27 cellular contexts compared by ENCODE assay signal in the genomic region with DNA sequence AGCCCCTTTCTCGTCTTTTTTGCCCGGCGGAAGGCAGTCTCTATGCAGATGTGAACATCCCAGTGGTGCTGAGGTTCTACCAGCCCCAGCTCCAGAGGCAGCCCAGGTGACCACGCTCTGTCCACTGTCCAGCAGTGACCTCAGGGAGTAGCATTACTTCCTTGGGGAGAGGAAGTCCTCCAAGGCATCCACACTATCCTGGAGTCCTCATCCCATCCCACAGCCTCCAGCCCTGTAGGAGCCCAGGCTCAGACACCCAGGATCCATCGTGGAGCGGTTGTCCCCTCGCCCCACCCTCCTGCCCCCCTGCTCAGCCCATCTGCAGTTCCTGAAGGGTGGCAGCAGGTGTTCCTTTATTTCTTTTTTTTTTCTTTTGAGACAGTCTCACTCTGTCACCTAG.
"Had no signal": no experiment of that assay in that cellular context is flagged by ENCODE, and none has a peak within 500 bp of the region (broad histone marks: within the 10 kb centered on the region; RNA-seq: fewer than 3 reads in every experiment).

No MANE protein-coding gene starts in this region.

- H3K4me3 ChIP-seq: neural progenitor cell, ovary, psoas muscle, right lobe of liver, sigmoid colon, suprapubic skin, testis, tibial artery, transverse colon, upper lobe of left lung, vagina had no signal

- DNase-seq: naive thymus-derived CD4-positive, alpha-beta T cell; occipital lobe; ovary; posterior cingulate gyrus; psoas muscle; right cardiac atrium; sigmoid colon; small intestine; stimulated activated CD4-positive, alpha-beta T cell treated with anti-CD3 and anti-CD28 coated beads, Interleukin-12 subunit alpha, Interleukin-12 subunit beta, amount 100 ng/mL, for 4 hours; stimulated activated CD4-positive, alpha-beta T cell treated with anti-CD3 and anti-CD28 coated beads, Interleukin-1b, Interleukin-23, amount 100 ng/mL, for 48 hours; stimulated activated CD4-positive, alpha-beta T cell treated with anti-CD3 and anti-CD28 coated beads, Interleukin-4, amount 100 ng/mL, for 1 hour; stimulated activated CD4-positive, alpha-beta T cell treated with anti-CD3 and anti-CD28 coated beads, Interleukin-4, amount 100 ng/mL, for 4 hours; stimulated activated CD8-positive, alpha-beta memory T cell treated with anti-CD3 and anti-CD28 coated beads, Interleukin-4, amount 100 ng/mL, for 48 hours; stimulated activated naive CD4-positive, alpha-beta T cell; stimulated activated naive CD8-positive, alpha-beta T cell treated with anti-CD3 and anti-CD28 coated beads, Interleukin-15, amount 100 ng/mL, for 72 hours; stimulated activated naive CD8-positive, alpha-beta T cell treated with anti-CD3 and anti-CD28 coated beads, Interleukin-15, Interleukin-2, amounts not matched to agents 100 U/mL and 50 U/mL, for 24 hours; substantia nigra; testis; transverse colon had no signal

- ATAC-seq: naive thymus-derived CD4-positive, alpha-beta T cell; psoas muscle; right cardiac atrium; stimulated activated memory B cell treated with anti-CD40 and anti-IgM and Interleukin-4, amounts not matched to agents 10 μg/mL and 1 μg/mL and 100 μg/mL, for 72 hours; stimulated activated naive CD8-positive, alpha-beta T cell treated with anti-CD3 and anti-CD28 coated beads, Interleukin-15, amount 100 ng/mL, for 72 hours; stimulated activated naive CD8-positive, alpha-beta T cell treated with anti-CD3 and anti-CD28 coated beads, Interleukin-15, Interleukin-2, amounts not matched to agents 100 U/mL and 50 U/mL, for 24 hours had no signal

- H3K36me3 ChIP-seq: neural progenitor cell, ovary, right lobe of liver, sigmoid colon, suprapubic skin, tibial artery, transverse colon, upper lobe of left lung, vagina had no signal

- H3K27ac ChIP-seq: neural progenitor cell, ovary, parathyroid adenoma, psoas muscle, right lobe of liver, sigmoid colon, suprapubic skin, testis, tibial artery, transverse colon, upper lobe of left lung, vagina had no signal

- H3K27me3 ChIP-seq: neural progenitor cell, ovary, right lobe of liver, testis, transverse colon, upper lobe of left lung, vagina had no signal

- H3K4me1 ChIP-seq: neural progenitor cell, parathyroid adenoma, psoas muscle, right lobe of liver, sigmoid colon, suprapubic skin, testis, tibial artery, transverse colon, upper lobe of left lung, vagina had no signal

- H3K9me3 ChIP-seq: ovary, psoas muscle, right lobe of liver, sigmoid colon, suprapubic skin, testis, tibial artery, transverse colon, upper lobe of left lung, vagina had no signal
